ENCODE assay signal across 21 cellular contexts in the genomic region with DNA sequence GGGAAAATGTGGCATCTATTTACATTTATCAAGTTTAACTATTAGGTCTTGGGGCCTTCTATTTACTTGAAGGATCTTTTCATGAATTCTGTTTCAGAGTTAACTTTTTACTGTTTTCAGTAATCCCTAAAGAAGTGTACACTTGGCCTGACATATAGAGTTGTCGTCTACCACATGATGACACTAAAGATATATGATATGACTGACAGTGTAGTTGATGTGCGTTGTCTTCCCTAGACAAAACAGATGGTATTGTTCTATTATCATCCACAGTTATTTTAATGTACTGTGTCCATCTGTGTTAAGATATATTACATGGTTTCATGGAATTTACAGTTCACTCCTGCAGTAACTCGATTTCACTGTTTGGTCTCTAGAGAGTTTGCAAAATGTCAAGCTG. TPM values are rescaled to one million over a fixed set of nuclear protein-coding genes. Genes with fewer than 3 reads are reported as not detected.
A peak's percentile ranks its signal among the peaks of the same experiment; 100 is the strongest.
DNase-seq lines count a peak whose midpoint lies in the region; ATAC-seq, FAIRE-seq and TF ChIP-seq lines count a peak whose summit lies in the region.
"Had no signal": no experiment of that assay in that cellular context is flagged by ENCODE, and none has a peak within 500 bp of the region (broad histone marks: within the 10 kb centered on the region; RNA-seq: fewer than 3 reads in every experiment).

No MANE protein-coding gene starts in this region.

- no peaks in the 10 kb centered on the region for H3K4me1 Mint-ChIP-seq in astrocyte (ENCODE audit: low read depth, unreplicated experiment)
- H3K4me1 Mint-ChIP-seq in stimulated activated effector memory CD8-positive, alpha-beta T cell treated with anti-CD3 and anti-CD28 coated beads, Interleukin-12 subunit alpha, Interleukin-12 subunit beta, amount 100 ng/mL, for 72 hours: no peaks in the 10 kb centered on the region
- no peaks in the 10 kb centered on the region for H3K4me1 Mint-ChIP-seq in activated CD4-positive, alpha-beta T cell treated with anti-CD3 and anti-CD28 coated beads for 36 hours

- no peaks in the 10 kb centered on the region for H3K27me3 Mint-ChIP-seq in astrocyte (ENCODE audit: low read depth, unreplicated experiment)
- H3K27me3 Mint-ChIP-seq in activated CD4-positive, alpha-beta T cell treated with anti-CD3 and anti-CD28 coated beads for 36 hours: no peaks in the 10 kb centered on the region
- H3K27me3 Mint-ChIP-seq: CD4-positive, alpha-beta T cell had no signal

- H4K20me1 ChIP-seq in astrocyte (ENCODE audit: insufficient read depth, low read length): no peaks in the 10 kb centered on the region
- H4K20me1 ChIP-seq: BLaER1 had no signal

- no peak overlapping the region for H3K4me2 ChIP-seq in astrocyte (ENCODE audit: low read length)
- H3K4me2 ChIP-seq: BLaER1 had no signal

- H3K36me3 Mint-ChIP-seq in astrocyte (ENCODE audit: low read depth, unreplicated experiment): no peaks in the 10 kb centered on the region
- no peaks in the 10 kb centered on the region for H3K36me3 Mint-ChIP-seq in stimulated activated effector memory CD8-positive, alpha-beta T cell treated with anti-CD3 and anti-CD28 coated beads, Interleukin-12 subunit alpha, Interleukin-12 subunit beta, amount 100 ng/mL, for 72 hours
- no peaks in the 10 kb centered on the region for H3K36me3 Mint-ChIP-seq in activated CD4-positive, alpha-beta T cell treated with anti-CD3 and anti-CD28 coated beads for 36 hours (ENCODE audit: low read depth)

- H3K36me3 ChIP-seq in astrocyte (ENCODE audit: insufficient read depth, low read length) (no peaks in the 10 kb centered on the region), small intestine (ENCODE audit: control insufficient read depth in 2 of 2, insufficient read depth in 2 of 2, low read length in 2 of 2) (no peaks in the 10 kb centered on the region)
- H3K36me3 ChIP-seq: BLaER1, SJSA1 had no signal

- H3K4me1 ChIP-seq in astrocyte (ENCODE audit: insufficient read depth, low read length) (no peaks in the 10 kb centered on the region), small intestine (ENCODE audit: control insufficient read depth in 2 of 2, insufficient read depth in 1 of 2, low read depth in 1 of 2, low read length in 1 of 2) (no peaks in the 10 kb centered on the region)
- H3K4me1 ChIP-seq: BLaER1, SJSA1 had no signal

- H3K4me3 ChIP-seq in astrocyte (ENCODE audit: insufficient read depth, low read depth, low read length) (no peak overlapping the region), small intestine (ENCODE audit: low read depth in 1 of 2, low read length in 2 of 2) (no peak overlapping the region)
- H3K4me3 ChIP-seq: BLaER1, SJSA1 had no signal

- H3K4me3 Mint-ChIP-seq in astrocyte (ENCODE audit: unreplicated experiment): no peak overlapping the region
- no peak overlapping the region for H3K4me3 Mint-ChIP-seq in stimulated activated effector memory CD8-positive, alpha-beta T cell treated with anti-CD3 and anti-CD28 coated beads, Interleukin-12 subunit alpha, Interleukin-12 subunit beta, amount 100 ng/mL, for 72 hours
- no peak overlapping the region for H3K4me3 Mint-ChIP-seq in activated CD4-positive, alpha-beta T cell treated with anti-CD3 and anti-CD28 coated beads for 36 hours
- H3K4me3 Mint-ChIP-seq: CD4-positive, alpha-beta T cell had no signal

- FAIRE-seq in astrocyte (lab: Jason Lieb, UNC) (peak; percentile 13), small intestine (lab: Jason Lieb, UNC) (peak; percentile 53)

- peaks cover 2% of the 10 kb centered on the region for H3K9me3 Mint-ChIP-seq in astrocyte (ENCODE audit: unreplicated experiment)
- H3K9me3 Mint-ChIP-seq in stimulated activated effector memory CD8-positive, alpha-beta T cell treated with anti-CD3 and anti-CD28 coated beads, Interleukin-12 subunit alpha, Interleukin-12 subunit beta, amount 100 ng/mL, for 72 hours: no peaks in the 10 kb centered on the region
- H3K9me3 Mint-ChIP-seq in activated CD4-positive, alpha-beta T cell treated with anti-CD3 and anti-CD28 coated beads for 36 hours (ENCODE audit: low read depth): no peaks in the 10 kb centered on the region

- intact Hi-C loops in activated CD4-positive, alpha-beta T cell treated with anti-CD3 and anti-CD28 coated beads for 36 hours (cut with DNase I, micrococcal nuclease): no loop called here

- H3K27ac Mint-ChIP-seq in astrocyte (ENCODE audit: unreplicated experiment): no peak overlapping the region
- no peak overlapping the region for H3K27ac Mint-ChIP-seq in stimulated activated effector memory CD8-positive, alpha-beta T cell treated with anti-CD3 and anti-CD28 coated beads, Interleukin-12 subunit alpha, Interleukin-12 subunit beta, amount 100 ng/mL, for 72 hours
- no peak overlapping the region for H3K27ac Mint-ChIP-seq in activated CD4-positive, alpha-beta T cell treated with anti-CD3 and anti-CD28 coated beads for 36 hours
- H3K27ac Mint-ChIP-seq: CD4-positive, alpha-beta T cell had no signal

- DNase-seq in DMS 273 (lab: John Stamatoyannopoulos, UW; ENCODE audit: unreplicated experiment) (peak; percentile 19), DMS 273 treated with DMSO at 0.1 percent for 48 hours (lab: John Stamatoyannopoulos, UW) (no peak), NCI-H524 treated with DMSO at 0.1 percent for 48 hours (lab: John Stamatoyannopoulos, UW) (peak; percentile 12), astrocyte (ENCODE audit: low read depth) (no peak), small intestine (no peak)
- DNase-seq in stimulated activated effector memory CD8-positive, alpha-beta T cell treated with anti-CD3 and anti-CD28 coated beads, Interleukin-12 subunit alpha, Interleukin-12 subunit beta, amount 100 ng/mL, for 72 hours (ENCODE audit: low spot score in 2 of 2): no peak
- no peak for DNase-seq in activated CD4-positive, alpha-beta T cell treated with anti-CD3 and anti-CD28 coated beads for 36 hours
- DNase-seq: ACHN; CD4-positive, alpha-beta T cell; COR-L47; Karpas-422; MV-4-11; NCI-H1105 treated with DMSO at 0.1 percent for 48 hours; NCI-H345 had no signal

- no peak for ATAC-seq in HG02970 (IDR thresholded peaks at IDR 0.05; ENCODE audit: low FRiP score, unreplicated experiment)
- no peak for ATAC-seq in stimulated activated effector memory CD8-positive, alpha-beta T cell treated with anti-CD3 and anti-CD28 coated beads, Interleukin-12 subunit alpha, Interleukin-12 subunit beta, amount 100 ng/mL, for 72 hours
- ATAC-seq in activated CD4-positive, alpha-beta T cell treated with anti-CD3 and anti-CD28 coated beads for 36 hours: no peak

- TF ChIP-seq CTCF in astrocyte (IDR thresholded peaks at IDR 0.05; ENCODE audit: insufficient read depth, low read depth, low read length): no peak

- no peak overlapping the region for H3K9ac ChIP-seq in astrocyte (ENCODE audit: low read length)
- H3K9ac ChIP-seq: BLaER1 had no signal

- H3K79me2 ChIP-seq in astrocyte (ENCODE audit: insufficient read depth, low read length): no peaks in the 10 kb centered on the region

- POLR2A ChIA-PET in activated CD4-positive, alpha-beta T cell treated with anti-CD3 and anti-CD28 coated beads for 36 hours (lab: Charles Lee): no interaction called here

- 74 to 90% (median 84%) methylated on average over 3 of the region's 3 CpGs for WGBS in small intestine, 3 donors

- no peaks in the 10 kb centered on the region for H3K27me3 ChIP-seq in astrocyte (ENCODE audit: insufficient read depth, low read length)
- H3K27me3 ChIP-seq in small intestine (ENCODE audit: control insufficient read depth in 2 of 2, insufficient read depth in 2 of 2, low read length in 2 of 2): no peaks in the 10 kb centered on the region
- H3K27me3 ChIP-seq: BLaER1, SJSA1 had no signal

- H3K27ac ChIP-seq in astrocyte (ENCODE audit: low read depth, low read length): no peak overlapping the region
- no peak overlapping the region for H3K27ac ChIP-seq in small intestine (ENCODE audit: low read depth in 1 of 2, low read length in 1 of 2)
- H3K27ac ChIP-seq: 22Rv1, BLaER1, SJSA1 had no signal

- CTCF ChIA-PET in activated CD4-positive, alpha-beta T cell treated with anti-CD3 and anti-CD28 coated beads for 36 hours (lab: Charles Lee): interaction anchor here (1.4 kb wide), 1 partner anchor 9 kb away, joined by 4 read pairs; no protein-coding TSS in a partner anchor

- H3K9me3 ChIP-seq in astrocyte (ENCODE audit: insufficient read depth, low read depth, low read length) (no peaks in the 10 kb centered on the region), small intestine (ENCODE audit: control insufficient read depth, low read depth) (no peaks in the 10 kb centered on the region)
- H3K9me3 ChIP-seq: BLaER1, SJSA1 had no signal

- no peak overlapping the region for H2AFZ ChIP-seq in astrocyte (ENCODE audit: low read depth, low read length)

RNA-seq across cellular contexts. Expression of a gene that starts 18.0 kb away (rescaled TPM):
- total RNA-seq in astrocyte: 3.3 and 3.4 TPM in 2 replicates
- 1 to 10 TPM; 1.7 to 4.3 (median 2.9) TPM for polyA plus RNA-seq in small intestine
- not detected for total RNA-seq in activated CD4-positive, alpha-beta T cell treated with anti-CD3 and anti-CD28 coated beads for 36 hours
- total RNA-seq: CD4-positive, alpha-beta T cell; M059J; OCI-LY7; SJSA1; T-helper 1 cell treated with Interleukin-12 subunit alpha and Interleukin-12 subunit beta and Interleukin-4 antibody, amounts not matched to agents 30 ng/mL and 1 ng/mL, for 36 hours had no signal

Comparison
In these comparisons a context has a peak if more than half of its experiments do, and no peak if none do; other contexts are left out.
1. DNase-seq: peak in DMS 273 (single experiment) and NCI-H524 treated with DMSO at 0.1 percent for 48 hours (single experiment); none in DMS 273 treated with DMSO at 0.1 percent for 48 hours (single experiment), astrocyte (single experiment), small intestine (single experiment), stimulated activated effector memory CD8-positive, alpha-beta T cell treated with anti-CD3 and anti-CD28 coated beads, Interleukin-12 subunit alpha, Interleukin-12 subunit beta, amount 100 ng/mL, for 72 hours (0 of 2) and activated CD4-positive, alpha-beta T cell treated with anti-CD3 and anti-CD28 coated beads for 36 hours (single experiment).